Comparison of ENCODE assay signal across 16 cellular contexts in the genomic region with DNA sequence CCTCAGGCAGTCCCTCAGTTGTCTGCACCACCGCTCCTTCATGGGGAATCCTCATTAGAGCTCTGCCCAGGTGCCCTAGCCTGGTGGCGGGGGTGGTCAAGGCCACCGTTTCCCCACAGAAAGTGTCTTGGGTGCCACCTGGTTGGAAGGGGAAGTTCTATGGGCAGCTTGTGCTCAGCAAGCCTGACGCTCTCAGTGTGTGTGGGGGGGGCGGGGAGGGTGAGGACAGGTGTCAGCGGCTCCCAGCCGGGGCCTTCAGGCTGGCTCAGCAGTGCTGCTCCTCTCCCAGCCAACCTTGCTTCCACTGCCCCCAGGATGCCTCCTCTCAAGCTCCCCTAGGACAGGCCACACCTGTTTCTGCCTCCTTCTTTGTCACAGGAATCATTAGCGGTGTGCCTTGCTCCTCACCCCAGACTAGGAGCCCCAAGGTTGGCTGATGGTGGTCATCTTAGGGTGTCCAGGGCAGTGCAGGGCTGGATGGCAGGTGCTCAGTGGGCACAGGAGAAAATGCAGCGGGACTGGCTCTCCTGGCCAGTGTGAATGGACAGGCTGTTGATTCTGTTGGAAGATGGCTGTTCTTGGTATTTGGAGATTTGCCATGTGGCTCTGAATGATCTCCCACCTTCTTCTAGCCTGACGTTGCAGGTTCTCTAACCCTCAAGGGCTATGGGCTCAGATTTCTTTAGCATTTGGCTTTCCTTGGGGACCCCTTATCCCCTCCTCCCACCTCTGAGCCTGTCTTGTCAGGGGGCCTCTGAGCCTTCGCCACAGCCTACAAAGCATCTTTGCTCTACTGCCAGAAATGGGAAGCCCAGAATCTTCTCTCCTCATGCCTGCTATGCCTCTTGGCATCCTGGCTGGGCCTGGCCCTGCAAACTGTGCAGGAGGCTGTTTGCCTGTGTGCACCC.
DNase-seq lines count a peak whose midpoint lies in the region; ATAC-seq, FAIRE-seq and TF ChIP-seq lines count a peak whose summit lies in the region.
"Had no signal": no experiment of that assay in that cellular context is flagged by ENCODE, and none has a peak within 500 bp of the region (broad histone marks: within the 10 kb centered on the region; RNA-seq: fewer than 3 reads in every experiment).

No MANE protein-coding gene starts in this region.

- ATAC-seq in GM12878, result peak; percentile 68
- ATAC-seq in HG02981 (IDR thresholded peaks at IDR 0.05; ENCODE audit: unreplicated experiment), result no peak
- ATAC-seq: psoas muscle had no signal

- no peaks in the 10 kb centered on the region for H3K9me3 ChIP-seq in GM12878 (replicated peaks; ENCODE audit: control insufficient read depth, insufficient read depth, low read length)
- no peaks in the 10 kb centered on the region for H3K9me3 ChIP-seq in stomach
- H3K9me3 ChIP-seq in smooth muscle cell (replicated peaks; ENCODE audit: low read depth), result no peaks in the 10 kb centered on the region
- H3K9me3 ChIP-seq: psoas muscle had no signal

- no peak overlapping the region for H3K27ac ChIP-seq in HL-60 (replicated peaks)
- no peak overlapping the region for H3K27ac ChIP-seq in GM12878 (ENCODE audit: control insufficient read depth, insufficient read depth)
- H3K27ac ChIP-seq in stomach, result no peak overlapping the region
- H3K27ac ChIP-seq in smooth muscle cell (ENCODE audit: low read depth), result no peak overlapping the region
- H3K27ac ChIP-seq: cardiac muscle cell, psoas muscle, SK-N-MC had no signal

- H2AFZ ChIP-seq in GM12878 (ENCODE audit: control insufficient read depth, low read depth, low read length) (no peak overlapping the region), smooth muscle cell (ENCODE audit: low read depth) (no peak overlapping the region)

- POLR2A ChIA-PET in GM12878 (lab: Charles Lee), result no interaction called here

- intact Hi-C loops in GM12878 (cut with micrococcal nuclease; ENCODE audit: unreplicated experiment), result no loop called here
- intact Hi-C loops in stomach (cut with DNase I; ENCODE audit: low total_unique reads), result no loop called here

- RAD21 ChIA-PET in GM12878 (lab: Charles Lee; ENCODE audit: unreplicated experiment), result no interaction called here

- DNase-seq in NCI-H2107 treated with DMSO at 0.1 percent for 48 hours (lab: John Stamatoyannopoulos, UW; ENCODE audit: unreplicated experiment), result peak; percentile 3
- no peak for DNase-seq in NCI-H2107 (lab: John Stamatoyannopoulos, UW)
- DNase-seq in HL-60 (ENCODE audit: low read depth in 1 of 2, low spot score in 1 of 2), result peak; percentile 21 to 51
- DNase-seq in GM12878 (ENCODE audit: low read depth, low spot score), result peak; percentile 5
- peak; percentile 17 for DNase-seq in stomach
- no peak for DNase-seq in DMS 273 (lab: John Stamatoyannopoulos, UW; ENCODE audit: unreplicated experiment)
- DNase-seq in smooth muscle cell (lab: John Stamatoyannopoulos, UW; ENCODE audit: unreplicated experiment), result no peak
- DNase-seq: 8988T; activated CD4-positive, alpha-beta T cell treated with anti-CD3 and anti-CD28 coated beads, Interleukin-2, amount 50 U/mL, for 1 hour; activated naive CD4-positive, alpha-beta T cell; NCI-H1092; NCI-H774; psoas muscle had no signal

- H4K20me1 ChIP-seq in GM12878 (ENCODE audit: control insufficient read depth, insufficient read depth), result no peaks in the 10 kb centered on the region
- H4K20me1 ChIP-seq in smooth muscle cell (ENCODE audit: low read depth), result no peaks in the 10 kb centered on the region

- H3K9ac ChIP-seq in GM12878 (ENCODE audit: control insufficient read depth, insufficient read depth, low read length), result no peak overlapping the region
- H3K9ac ChIP-seq in smooth muscle cell (ENCODE audit: low read depth), result no peak overlapping the region

- no peaks in the 10 kb centered on the region for H3K79me2 ChIP-seq in GM12878 (ENCODE audit: control insufficient read depth, insufficient read depth, low read length)
- no peaks in the 10 kb centered on the region for H3K79me2 ChIP-seq in smooth muscle cell (ENCODE audit: low read depth)

- H3K4me2 ChIP-seq in GM12878 (ENCODE audit: control insufficient read depth, insufficient read depth) (no peak overlapping the region), smooth muscle cell (no peak overlapping the region)

- CTCF ChIA-PET in GM12878 (lab: Yijun Ruan, JAX), result no interaction called here

- TF ChIP-seq POLR2A in GM12878 (IDR thresholded peaks at IDR 0.05; ENCODE audit: low read depth, low read length) (no peak), stomach (IDR thresholded peaks at IDR 0.05) (no peak)

- WGBS in GM12878 (ENCODE audit: insufficient coverage, insufficient replicate concordance, low lambda C conversion rate, missing lambda C conversion rate), result 21% methylated on average over 7 of the region's 11 CpGs
- 86 to 92% (median 89%) methylated on average over 6 to 11 of the region's 11 CpGs for WGBS in stomach, 5 donors
- 81% methylated on average over 11 of the region's 11 CpGs for WGBS in smooth muscle cell (ENCODE audit: low lambda C conversion rate)

- SMC1A ChIA-PET in GM12878 (lab: Charles Lee; ENCODE audit: uncharacterized antibody, unreplicated experiment), result interaction anchor here (0.6 kb wide), 1 partner anchor 30 kb away, joined by 3 read pairs; no protein-coding TSS in a partner anchor

- BruUV-seq in GM12878 (replicated peaks; lab: Mats Ljungman, UMichigan), result no TSS peak

- no peak for TF ChIP-seq CTCF in HL-60 (IDR thresholded peaks at IDR 0.05; ENCODE audit: insufficient read depth, low read length)
- no peak for TF ChIP-seq CTCF in GM12878 (IDR thresholded peaks at IDR 0.05 in 2 of 3, conservative IDR thresholded peaks at IDR 0.05 in 1 of 3; ENCODE audit: control insufficient read depth in 2 of 3, extremely low read depth in 1 of 3, insufficient read depth in 1 of 3, low read depth in 3 of 3, low read length in 3 of 3)
- no peak for TF ChIP-seq CTCF in stomach (IDR thresholded peaks at IDR 0.05)
- TF ChIP-seq CTCF in smooth muscle cell (IDR thresholded peaks at IDR 0.05; ENCODE audit: borderline replicate concordance, insufficient read depth, poor library complexity, severe bottlenecking), result no peak

- TF ChIP-seq RAD21 in GM12878 (IDR thresholded peaks at IDR 0.05; ENCODE audit: insufficient read depth, low read depth, low read length), result no peak

- H3K4me1 ChIP-seq in GM12878 (ENCODE audit: control insufficient read depth, insufficient read depth, low read length) (no peaks in the 10 kb centered on the region), stomach (no peaks in the 10 kb centered on the region), smooth muscle cell (ENCODE audit: low read depth) (no peaks in the 10 kb centered on the region)
- H3K4me1 ChIP-seq: psoas muscle had no signal

- H3K4me3 ChIP-seq in HL-60 (replicated peaks; ENCODE audit: insufficient read depth, low read length), result no peak overlapping the region
- H3K4me3 ChIP-seq in GM12878, result no peak overlapping the region
- H3K4me3 ChIP-seq in stomach, result no peak overlapping the region
- no peak overlapping the region for H3K4me3 ChIP-seq in smooth muscle cell
- H3K4me3 ChIP-seq: cardiac muscle cell, psoas muscle, SK-N-MC had no signal

- TF ChIP-seq EP300 in GM12878 (IDR thresholded peaks at IDR 0.05; ENCODE audit: borderline replicate concordance in 1 of 2, control insufficient read depth in 1 of 2, low read depth in 2 of 2, low read length in 2 of 2) (no peak), stomach (IDR thresholded peaks at IDR 0.05) (no peak)

- FAIRE-seq in GM12878 (lab: Jason Lieb, UNC), result no peak

- H3K36me3 ChIP-seq in GM12878 (ENCODE audit: control insufficient read depth in 2 of 2, insufficient read depth in 2 of 2, low read length in 1 of 2) (no peaks in the 10 kb centered on the region), stomach (no peaks in the 10 kb centered on the region), smooth muscle cell (ENCODE audit: low read depth) (no peaks in the 10 kb centered on the region)
- H3K36me3 ChIP-seq: cardiac muscle cell had no signal

- in situ Hi-C loops in GM12878 (cut with MboI), result no loop called here

- no peaks in the 10 kb centered on the region for H3F3A ChIP-seq in smooth muscle cell (ENCODE audit: low read depth)

- H3K27me3 ChIP-seq in HL-60 (ENCODE audit: insufficient read depth, poor library complexity, severe bottlenecking), result no peaks in the 10 kb centered on the region
- no peaks in the 10 kb centered on the region; a peak in 1 of 4 replicates for H3K27me3 ChIP-seq in GM12878 (replicated peaks in 1 of 2; ENCODE audit: control insufficient read depth in 2 of 2, insufficient read depth in 2 of 2, low read length in 1 of 2)
- H3K27me3 ChIP-seq in stomach, result no peaks in the 10 kb centered on the region
- peaks cover 5% of the 10 kb centered on the region for H3K27me3 ChIP-seq in smooth muscle cell (ENCODE audit: low read depth)
- H3K27me3 ChIP-seq: cardiac muscle cell had no signal

TF ChIP-seq in GM12878, 131 proteins besides CTCF, POLR2A, EP300 and RAD21:
- TF ChIP-seq ATF2 (IDR thresholded peaks at IDR 0.05; ENCODE audit: low read length), result no peak
- peak; percentile 59; the same call in 1 of the 2 replicates for TF ChIP-seq TCF3 (IDR thresholded peaks at IDR 0.05; ENCODE audit: borderline replicate concordance, insufficient read depth, low read depth, low read length)
TF ChIP-seq in GM12878: peak in this region for 1.

Comparison
In these comparisons a context has a peak if more than half of its experiments do, and no peak if none do; other contexts are left out.
1. DNase-seq: peak in NCI-H2107 treated with DMSO at 0.1 percent for 48 hours (single experiment), HL-60 (2 of 2), GM12878 (single experiment) and stomach (single experiment); none in NCI-H2107 (single experiment), DMS 273 (single experiment) and smooth muscle cell (single experiment).